In genomic region chr6:26312501-26313390, GRCh38 we compare ENCODE assay signal across 8 cellular contexts. TPM values are rescaled to one million over a fixed set of nuclear protein-coding genes. Genes with fewer than 3 reads are reported as not detected.
DNase-seq lines count a peak whose midpoint lies in the region; ATAC-seq and TF ChIP-seq lines count a peak whose summit lies in the region.

No MANE protein-coding gene starts in this region.

- H3K9ac ChIP-seq in HUES64 (ENCODE audit: low read depth, low read length): peak overlapping the region; percentile 23; the same call in 1 of the 2 replicates

- TF ChIP-seq CTCF in esophagus squamous epithelium (IDR thresholded peaks at IDR 0.05): no peak

- H3K36me3 ChIP-seq in HUES64 (ENCODE audit: insufficient read depth, low read length): no peaks in the 10 kb centered on the region
- H3K36me3 ChIP-seq in esophagus squamous epithelium: no peaks in the 10 kb centered on the region

- POLR2A ChIA-PET in naive thymus-derived CD8-positive, alpha-beta T cell (lab: Charles Lee): interaction anchor here (0.5 to 3.9 kb wide), 13 partner anchors 9 to 1526 kb away, joined by 3 to 39 read pairs (median 4); a partner anchor contains a TSS

- peak overlapping the region; percentile 95 for H3K27ac Mint-ChIP-seq in activated T-cell treated with anti-CD3 and anti-CD28 coated beads, Interleukin-2, amount 50 U/mL, for 24 hours
- H3K27ac Mint-ChIP-seq in naive thymus-derived CD8-positive, alpha-beta T cell: peak overlapping the region; percentile 74 to 100 (median 94)
- H3K27ac Mint-ChIP-seq in stimulated activated memory B cell treated with anti-CD40 and anti-IgM and Interleukin-4, amounts not matched to agents 10 μg/mL and 1 μg/mL and 100 μg/mL, for 72 hours: peak overlapping the region; percentile 79

- no peaks in the 10 kb centered on the region for H3K4me1 ChIP-seq in HUES64 (ENCODE audit: insufficient read depth, low read length)
- H3K4me1 ChIP-seq in esophagus squamous epithelium: peaks cover 0 to 33% (median 8%) of the 10 kb centered on the region in 3 donors

- peak overlapping the region; percentile 86 for H3K4me3 Mint-ChIP-seq in activated T-cell treated with anti-CD3 and anti-CD28 coated beads, Interleukin-2, amount 50 U/mL, for 24 hours
- peak overlapping the region; percentile 92 to 97 (median 94) for H3K4me3 Mint-ChIP-seq in naive thymus-derived CD8-positive, alpha-beta T cell
- H3K4me3 Mint-ChIP-seq in stimulated activated memory B cell treated with anti-CD40 and anti-IgM and Interleukin-4, amounts not matched to agents 10 μg/mL and 1 μg/mL and 100 μg/mL, for 72 hours: peak overlapping the region; percentile 85

- WGBS in HUES64: 1% methylated on average over 34 of the region's 34 CpGs
- 0 to 1% methylated on average over 34 of the region's 34 CpGs for WGBS in esophagus squamous epithelium, 2 donors

- ATAC-seq in naive thymus-derived CD8-positive, alpha-beta T cell: peak; percentile 71 to 81
- ATAC-seq in stimulated activated memory B cell treated with anti-CD40 and anti-IgM and Interleukin-4, amounts not matched to agents 10 μg/mL and 1 μg/mL and 100 μg/mL, for 72 hours: peak; percentile 82

- H3K9me3 ChIP-seq in HUES64 (ENCODE audit: insufficient read depth, low read depth, low read length): no peaks in the 10 kb centered on the region
- no peaks in the 10 kb centered on the region for H3K9me3 ChIP-seq in esophagus squamous epithelium

- intact Hi-C loops in esophagus squamous epithelium (cut with DNase I): no loop called here

- H3K9me3 Mint-ChIP-seq in activated T-cell treated with anti-CD3 and anti-CD28 coated beads, Interleukin-2, amount 50 U/mL, for 24 hours: no peaks in the 10 kb centered on the region
- peaks cover 0 to 7% (median 0%) of the 10 kb centered on the region in 9 donors for H3K9me3 Mint-ChIP-seq in naive thymus-derived CD8-positive, alpha-beta T cell
- no peaks in the 10 kb centered on the region for H3K9me3 Mint-ChIP-seq in stimulated activated memory B cell treated with anti-CD40 and anti-IgM and Interleukin-4, amounts not matched to agents 10 μg/mL and 1 μg/mL and 100 μg/mL, for 72 hours

- peaks cover 45% of the 10 kb centered on the region for H3K4me1 Mint-ChIP-seq in activated T-cell treated with anti-CD3 and anti-CD28 coated beads, Interleukin-2, amount 50 U/mL, for 24 hours (ENCODE audit: low read depth)
- H3K4me1 Mint-ChIP-seq in naive thymus-derived CD8-positive, alpha-beta T cell: peaks cover 20 to 47% (median 41%) of the 10 kb centered on the region in 4 donors
- peaks cover 39% of the 10 kb centered on the region for H3K4me1 Mint-ChIP-seq in stimulated activated memory B cell treated with anti-CD40 and anti-IgM and Interleukin-4, amounts not matched to agents 10 μg/mL and 1 μg/mL and 100 μg/mL, for 72 hours

- H3K27ac ChIP-seq in HUES64 (ENCODE audit: low read depth, low read length): peak overlapping the region; percentile 2; the same call in 1 of the 2 replicates
- H3K27ac ChIP-seq in esophagus squamous epithelium: peak overlapping the region; percentile 48 to 75 (median 60)

- TF ChIP-seq POLR2A in esophagus squamous epithelium (IDR thresholded peaks at IDR 0.05): no peak

- H3K27me3 Mint-ChIP-seq in activated T-cell treated with anti-CD3 and anti-CD28 coated beads, Interleukin-2, amount 50 U/mL, for 24 hours: no peaks in the 10 kb centered on the region
- peaks cover 0 to 6% (median 0%) of the 10 kb centered on the region in 5 donors for H3K27me3 Mint-ChIP-seq in naive thymus-derived CD8-positive, alpha-beta T cell
- peaks cover 13% of the 10 kb centered on the region for H3K27me3 Mint-ChIP-seq in stimulated activated memory B cell treated with anti-CD40 and anti-IgM and Interleukin-4, amounts not matched to agents 10 μg/mL and 1 μg/mL and 100 μg/mL, for 72 hours

- DNase-seq in SHP77 (lab: John Stamatoyannopoulos, UW) (peak; percentile 69 to 71), SHP77 treated with DMSO at 0.1 percent for 48 hours (lab: John Stamatoyannopoulos, UW) (no peak), OCI-M1 (lab: John Stamatoyannopoulos, UW) (peak; percentile 97), esophagus squamous epithelium (lab: John Stamatoyannopoulos, UW) (no peak)
- peak; percentile 88 for DNase-seq in activated T-cell treated with anti-CD3 and anti-CD28 coated beads, Interleukin-2, amount 50 U/mL, for 24 hours
- peak; percentile 65 to 94 (median 86) for DNase-seq in naive thymus-derived CD8-positive, alpha-beta T cell

- peaks cover 4% of the 10 kb centered on the region for H3K36me3 Mint-ChIP-seq in activated T-cell treated with anti-CD3 and anti-CD28 coated beads, Interleukin-2, amount 50 U/mL, for 24 hours (ENCODE audit: low read depth)
- H3K36me3 Mint-ChIP-seq in naive thymus-derived CD8-positive, alpha-beta T cell: peaks cover 0 to 3% (median 3%) of the 10 kb centered on the region in 3 donors
- H3K36me3 Mint-ChIP-seq in stimulated activated memory B cell treated with anti-CD40 and anti-IgM and Interleukin-4, amounts not matched to agents 10 μg/mL and 1 μg/mL and 100 μg/mL, for 72 hours: no peaks in the 10 kb centered on the region

- H3K27me3 ChIP-seq in HUES64 (ENCODE audit: insufficient read depth, low read length) (no peaks in the 10 kb centered on the region), esophagus squamous epithelium (peaks cover 0 to 5% (median 0%) of the 10 kb centered on the region in 4 donors)

- peak overlapping the region; percentile 88 for H3K4me3 ChIP-seq in HUES64 (ENCODE audit: low read length)
- H3K4me3 ChIP-seq in esophagus squamous epithelium: peak overlapping the region; percentile 37 to 72 (median 50)

RNA-seq across cellular contexts. Expression of gene BTN3A2, which starts 52.3 kb away (rescaled TPM):
- 1.00 TPM for polyA plus RNA-seq in HUES64 (2013, experiment 1 of 2)
- 1.8 TPM for polyA plus RNA-seq in HUES64 (2013, experiment 2 of 2)
- 10 to 100 TPM in 2 of 4 donors, 1 to 10 TPM in 2; 5.8 to 17.9 (median 11.1) TPM for total RNA-seq in esophagus squamous epithelium
- total RNA-seq in naive thymus-derived CD8-positive, alpha-beta T cell: 100 to 1,000 TPM; 148 to 158 TPM
- polyA plus RNA-seq in naive thymus-derived CD8-positive, alpha-beta T cell: 100 to 1,000 TPM; 119 to 160 (median 151) TPM

Comparison
In these comparisons a context has a peak if more than half of its experiments do, and no peak if none do; other contexts are left out.
1. DNase-seq: peak in SHP77 (2 of 2), OCI-M1 (single experiment), activated T-cell treated with anti-CD3 and anti-CD28 coated beads, Interleukin-2, amount 50 U/mL, for 24 hours (single experiment) and naive thymus-derived CD8-positive, alpha-beta T cell (10 of 10); none in SHP77 treated with DMSO at 0.1 percent for 48 hours (single experiment) and esophagus squamous epithelium (single experiment).
2. RNA of gene BTN3A2, which starts 52.3 kb away (total RNA-seq): 148 to 158 TPM in naive thymus-derived CD8-positive, alpha-beta T cell; 5.8 to 17.9 TPM in esophagus squamous epithelium; every median in the first group is over 4 times any median in the second.
3. Peak in every context shown above with its lines, with median percentiles within 50 percentile points of each other: H3K27ac Mint-ChIP-seq and H3K4me3 Mint-ChIP-seq.